24 cellular contexts compared by ENCODE assay signal in the genomic region with DNA sequence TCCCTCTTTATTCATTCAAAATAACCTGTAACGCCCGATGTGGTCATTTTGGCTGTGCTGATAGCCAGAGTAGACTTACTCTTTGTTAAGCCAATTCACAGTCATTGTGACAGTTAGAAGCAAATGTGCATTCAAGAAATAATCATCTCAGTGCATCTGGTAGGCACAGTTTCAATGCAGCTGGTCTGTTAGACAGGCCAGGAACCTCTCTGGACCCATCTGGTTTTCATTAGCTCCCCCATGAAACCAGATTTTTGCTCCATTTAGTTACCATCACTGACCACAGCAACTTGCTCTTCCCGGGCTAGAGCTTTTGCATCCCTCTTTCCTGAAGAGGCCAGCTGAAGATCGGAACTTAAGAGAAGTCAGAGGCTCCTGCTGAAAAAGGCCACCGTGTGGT.
DNase-seq lines count a peak whose midpoint lies in the region; ATAC-seq and TF ChIP-seq lines count a peak whose summit lies in the region.
"Had no signal": no experiment of that assay in that cellular context is flagged by ENCODE, and none has a peak within 500 bp of the region (broad histone marks: within the 10 kb centered on the region; RNA-seq: fewer than 3 reads in every experiment).

No MANE protein-coding gene starts in this region.

- H3K9ac ChIP-seq in adipocyte (ENCODE audit: low read length), result no peak overlapping the region

- TF ChIP-seq POLR2A in breast epithelium (IDR thresholded peaks at IDR 0.05) (no peak), testis (IDR thresholded peaks at IDR 0.05) (no peak)

- ATAC-seq in GM21526 (IDR thresholded peaks at IDR 0.05; ENCODE audit: low FRiP score, unreplicated experiment) (no peak), mucosa of descending colon (no peak)
- ATAC-seq: lower lobe of right lung; stimulated activated naive B cell treated with anti-CD40 and anti-IgM and Interleukin-4, amounts not matched to agents 10 μg/mL and 1 μg/mL and 100 μg/mL, for 72 hours had no signal

- H3K9me3 Mint-ChIP-seq in MCF 10A (ENCODE audit: unreplicated experiment), result peaks cover 14% of the 10 kb centered on the region
- H3K9me3 Mint-ChIP-seq: activated B cell treated with CpG ODN at 0.5 μM for 24 hours; activated CD4-positive, alpha-beta memory T cell treated with anti-CD3 and anti-CD28 coated beads for 36 hours; CD14-positive monocyte had no signal

- CTCF ChIA-PET in MCF 10A (lab: Yijun Ruan, JAX), result interaction anchor here (0.6 to 2.5 kb wide), 12 partner anchors 11 to 941 kb away, joined by 3 to 11 read pairs (median 4); partner anchors contain the start of gene NSG2

- intact Hi-C loops in MCF 10A (cut with micrococcal nuclease), result no loop called here
- intact Hi-C loops in breast epithelium (cut with DNase I; ENCODE audit: low total_unique reads), result no loop called here
- intact Hi-C loops in testis (cut with DNase I; ENCODE audit: low total_unique reads), result no loop called here
- intact Hi-C loops in mucosa of descending colon (cut with DNase I, micrococcal nuclease), result no loop called here
- intact Hi-C loops in tibial artery (cut with DNase I; ENCODE audit: low total_unique reads), result loop anchor here (5.0 kb wide), 1 partner anchor 463 kb away; no protein-coding TSS in a partner anchor

- H3K4me3 ChIP-seq in breast epithelium (no peak overlapping the region), adipocyte (ENCODE audit: low read length) (no peak overlapping the region), fibroblast of the aortic adventitia (ENCODE audit: low read depth, low read length) (no peak overlapping the region), testis (no peak overlapping the region), mucosa of descending colon (no peak overlapping the region), tibial artery (no peak overlapping the region)
- H3K4me3 ChIP-seq: coronary artery, lower lobe of right lung, skin epidermis, thoracic aorta had no signal

- POLR2A ChIA-PET in MCF 10A (lab: Yijun Ruan, JAX), result interaction anchor here (0.7 to 1.9 kb wide), 3 partner anchors 10 to 82 kb away, joined by 3 to 8 read pairs (median 4); no protein-coding TSS in a partner anchor

- no peaks in the 10 kb centered on the region for H3K36me3 ChIP-seq in breast epithelium
- no peaks in the 10 kb centered on the region for H3K36me3 ChIP-seq in adipocyte (ENCODE audit: control insufficient read depth, insufficient read depth, low read length, severe bottlenecking)
- H3K36me3 ChIP-seq in testis (ENCODE audit: low read depth, missing control alignments), result no peaks in the 10 kb centered on the region
- no peaks in the 10 kb centered on the region for H3K36me3 ChIP-seq in mucosa of descending colon (ENCODE audit: low read depth)
- H3K36me3 ChIP-seq in tibial artery, result no peaks in the 10 kb centered on the region
- H3K36me3 ChIP-seq: lower lobe of right lung, thoracic aorta had no signal

- peak overlapping the region; percentile 96 for H3K27ac Mint-ChIP-seq in MCF 10A (ENCODE audit: low read depth, unreplicated experiment)
- H3K27ac Mint-ChIP-seq: activated B cell treated with CpG ODN at 0.5 μM for 24 hours; activated CD4-positive, alpha-beta memory T cell treated with anti-CD3 and anti-CD28 coated beads for 36 hours; CD14-positive monocyte; stimulated activated naive B cell treated with anti-CD40 and anti-IgM and Interleukin-4, amounts not matched to agents 10 μg/mL and 1 μg/mL and 100 μg/mL, for 72 hours had no signal

- H3K27me3 Mint-ChIP-seq in MCF 10A (ENCODE audit: insufficient read depth, unreplicated experiment), result peaks cover 3% of the 10 kb centered on the region

- peaks cover 0 to 45% of the 10 kb centered on the region in 2 donors for H3K27me3 ChIP-seq in breast epithelium
- no peaks in the 10 kb centered on the region for H3K27me3 ChIP-seq in adipocyte (replicated peaks; ENCODE audit: control insufficient read depth, insufficient read depth, low read length)
- H3K27me3 ChIP-seq in testis, result no peaks in the 10 kb centered on the region
- H3K27me3 ChIP-seq in tibial artery, result peaks cover 0 to 19% of the 10 kb centered on the region in 2 donors

- peaks cover 6% of the 10 kb centered on the region for H3K36me3 Mint-ChIP-seq in MCF 10A (ENCODE audit: insufficient read depth, unreplicated experiment)
- H3K36me3 Mint-ChIP-seq: activated CD4-positive, alpha-beta memory T cell treated with anti-CD3 and anti-CD28 coated beads for 36 hours; CD14-positive monocyte; stimulated activated naive B cell treated with anti-CD40 and anti-IgM and Interleukin-4, amounts not matched to agents 10 μg/mL and 1 μg/mL and 100 μg/mL, for 72 hours had no signal

- WGBS in testis, 2 donors, result 56 to 85% methylated on average over 5 of the region's 5 CpGs

- H3K4me3 Mint-ChIP-seq in MCF 10A (ENCODE audit: unreplicated experiment), result no peak overlapping the region
- H3K4me3 Mint-ChIP-seq: activated B cell treated with CpG ODN at 0.5 μM for 24 hours; activated CD4-positive, alpha-beta memory T cell treated with anti-CD3 and anti-CD28 coated beads for 36 hours; CD14-positive monocyte; stimulated activated naive B cell treated with anti-CD40 and anti-IgM and Interleukin-4, amounts not matched to agents 10 μg/mL and 1 μg/mL and 100 μg/mL, for 72 hours had no signal

- peaks cover 16% of the 10 kb centered on the region for H3K4me1 Mint-ChIP-seq in MCF 10A (ENCODE audit: insufficient read depth, unreplicated experiment)
- H3K4me1 Mint-ChIP-seq: activated B cell treated with CpG ODN at 0.5 μM for 24 hours; CD14-positive monocyte; stimulated activated naive B cell treated with anti-CD40 and anti-IgM and Interleukin-4, amounts not matched to agents 10 μg/mL and 1 μg/mL and 100 μg/mL, for 72 hours had no signal

- H3K4me1 ChIP-seq in breast epithelium (no peaks in the 10 kb centered on the region), adipocyte (ENCODE audit: control insufficient read depth, insufficient read depth, low read length) (peaks cover 13% of the 10 kb centered on the region), testis (no peaks in the 10 kb centered on the region), mucosa of descending colon (ENCODE audit: low read depth) (no peaks in the 10 kb centered on the region), tibial artery (no peaks in the 10 kb centered on the region)
- H3K4me1 ChIP-seq: lower lobe of right lung had no signal

- H3K27ac ChIP-seq in breast epithelium, result no peak overlapping the region
- no peak overlapping the region for H3K27ac ChIP-seq in testis
- no peak overlapping the region for H3K27ac ChIP-seq in tibial artery
- H3K27ac ChIP-seq: coronary artery, lower lobe of right lung, thoracic aorta had no signal

- DNase-seq in MCF 10A (ENCODE audit: unreplicated experiment), result no peak
- DNase-seq in breast epithelium (ENCODE audit: low spot score in 2 of 2), result no peak
- peak; percentile 65 for DNase-seq in adipocyte (ENCODE audit: low read depth)
- DNase-seq in fibroblast of the aortic adventitia (ENCODE audit: low read depth), result peak; percentile 83
- DNase-seq in testis, result no peak
- DNase-seq in mucosa of descending colon, result no peak
- DNase-seq in tibial artery, result no peak
- DNase-seq: 8988T; activated B cell treated with CpG ODN at 0.5 μM for 24 hours; activated CD4-positive, alpha-beta memory T cell treated with anti-CD3 and anti-CD28 coated beads for 36 hours; hippocampal formation; lower lobe of right lung; NCI-H1436 treated with DMSO at 0.1 percent for 48 hours; NCI-H2171 treated with DMSO at 0.1 percent for 48 hours; NCI-H526 treated with DMSO at 0.1 percent for 48 hours; RPMI8226; stimulated activated CD4-positive, alpha-beta T cell treated with anti-CD3 and anti-CD28 coated beads, Interleukin-2, amount 100 ng/mL, for 24 hours; stimulated activated naive B cell treated with anti-CD40 and anti-IgM and Interleukin-4, amounts not matched to agents 10 μg/mL and 1 μg/mL and 100 μg/mL, for 72 hours; T-helper 9 cell had no signal

- no peaks in the 10 kb centered on the region for H3K9me3 ChIP-seq in breast epithelium
- no peaks in the 10 kb centered on the region for H3K9me3 ChIP-seq in adipocyte (ENCODE audit: control insufficient read depth, low read length)
- H3K9me3 ChIP-seq in testis, result no peaks in the 10 kb centered on the region
- H3K9me3 ChIP-seq in mucosa of descending colon, result no peaks in the 10 kb centered on the region
- H3K9me3 ChIP-seq in tibial artery, result no peaks in the 10 kb centered on the region
- H3K9me3 ChIP-seq: lower lobe of right lung, thoracic aorta had no signal

- TF ChIP-seq CTCF in MCF 10A (IDR thresholded peaks at IDR 0.05; ENCODE audit: unreplicated experiment), result no peak
- TF ChIP-seq CTCF in breast epithelium (IDR thresholded peaks at IDR 0.05), result no peak
- no peak for TF ChIP-seq CTCF in fibroblast of the aortic adventitia (IDR thresholded peaks at IDR 0.05; ENCODE audit: insufficient read depth, low read length)
- TF ChIP-seq CTCF in testis (IDR thresholded peaks at IDR 0.05), result no peak
- no peak for TF ChIP-seq CTCF in mucosa of descending colon (IDR thresholded peaks at IDR 0.05)
- no peak for TF ChIP-seq CTCF in tibial artery (IDR thresholded peaks at IDR 0.05)

- no TSS peak for BruUV-seq in MCF 10A (replicated peaks; lab: Mats Ljungman, UMichigan)

Comparison
In these comparisons a context has a peak if more than half of its experiments do, and no peak if none do; other contexts are left out.
1. DNase-seq: peak in adipocyte (single experiment) and fibroblast of the aortic adventitia (single experiment); none in MCF 10A (single experiment), breast epithelium (0 of 2), testis (single experiment), mucosa of descending colon (0 of 3) and tibial artery (0 of 2).